In genomic region chr5:31593676-31594075, GRCh38 we compare ENCODE assay signal across 24 cellular contexts. TPM values are rescaled to one million over a fixed set of nuclear protein-coding genes. Genes with fewer than 3 reads are reported as not detected.
"Had no signal": no experiment of that assay in that cellular context is flagged by ENCODE, and none has a peak within 500 bp of the region (broad histone marks: within the 10 kb centered on the region; RNA-seq: fewer than 3 reads in every experiment).

No MANE protein-coding gene starts in this region.

- H3K4me3 ChIP-seq: colonic mucosa, esophagus squamous epithelium, gastroesophageal sphincter, heart right ventricle, left lung, lower lobe of right lung, mucosa of descending colon had no signal

- DNase-seq: colonic mucosa; cortex of kidney; effector CD8-positive, alpha-beta T cell; effector memory CD8-positive, alpha-beta T cell; endodermal cell; erythroblast; esophagus squamous epithelium; foreskin fibroblast; heart right ventricle; hippocampal formation; left cardiac atrium; left lung; left ventricle myocardium superior; lower lobe of right lung; mesenchymal stem cell; mucosa of descending colon; naive B cell had no signal

- H3K27me3 ChIP-seq: colonic mucosa, left lung had no signal

- H3K36me3 ChIP-seq: colonic mucosa, esophagus squamous epithelium, gastroesophageal sphincter, heart right ventricle, left lung, lower lobe of right lung had no signal

- FAIRE-seq: endometrium, frontal cortex, islet of Langerhans, keratinocyte had no signal

- H3K4me1 ChIP-seq: colonic mucosa, esophagus squamous epithelium, gastroesophageal sphincter, left lung, lower lobe of right lung had no signal

- H3K9me3 ChIP-seq: colonic mucosa, esophagus squamous epithelium, gastroesophageal sphincter, heart right ventricle, left lung, lower lobe of right lung, mucosa of descending colon had no signal

- H3K27ac ChIP-seq: colonic mucosa, epithelial cell of prostate, esophagus squamous epithelium, gastroesophageal sphincter, heart right ventricle, left lung, lower lobe of right lung had no signal

RNA-seq across cellular contexts. Expression of gene PDZD2, which starts 45.3 kb away (rescaled TPM):
- total RNA-seq: myocyte had no signal
